Comparison of ENCODE assay signal across 1 cellular context in the genomic region with DNA sequence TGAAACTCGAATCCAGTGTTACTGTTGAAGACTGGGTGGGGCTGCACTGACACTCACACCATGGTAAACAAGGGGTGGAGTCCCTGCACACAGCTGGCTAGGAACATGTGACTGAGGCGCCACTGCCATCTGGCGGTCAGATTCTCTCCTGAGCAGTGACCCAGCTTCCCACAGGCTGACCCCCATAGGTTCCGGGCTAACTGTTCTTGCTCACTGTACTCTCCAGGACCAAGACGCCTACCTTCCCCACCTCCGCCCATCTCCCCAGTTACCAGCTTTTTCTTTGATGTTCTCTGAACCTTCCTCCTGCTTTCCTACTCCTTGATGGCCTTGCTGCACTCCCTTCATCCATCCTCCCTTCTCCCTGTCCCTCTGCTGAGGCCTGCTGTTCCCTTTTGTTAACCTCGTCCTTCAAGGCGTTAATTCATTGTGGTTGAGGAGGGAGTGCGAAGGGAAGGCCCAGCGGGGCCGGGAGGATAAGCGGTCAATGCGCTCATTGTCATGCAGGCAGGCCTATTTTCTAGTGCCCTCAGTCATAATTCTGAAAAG.
A peak's percentile ranks its signal among the peaks of the same experiment; 100 is the strongest.
TF ChIP-seq lines count a peak whose summit lies in the region.

No MANE protein-coding gene starts in this region.

TF ChIP-seq in GM12878, 131 proteins besides CTCF, POLR2A, EP300 and RAD21 (continued from another document and continues in another):
- TF ChIP-seq REST (IDR thresholded peaks at IDR 0.05; ENCODE audit: low read depth, low read length) (no peak), SUPT20H (IDR thresholded peaks at IDR 0.05; ENCODE audit: borderline replicate concordance, control insufficient read depth, low read depth, low read length) (no peak), BCL11A (IDR thresholded peaks at IDR 0.05; ENCODE audit: low read depth, low read length) (no peak), MTA3 (IDR thresholded peaks at IDR 0.05; ENCODE audit: borderline replicate concordance, low read length) (no peak), ZBTB11 (CRISPR knock-in tag; IDR thresholded peaks at IDR 0.05) (no peak), IRF3 (IDR thresholded peaks at IDR 0.05) (no peak), NFYA (IDR thresholded peaks at IDR 0.05; ENCODE audit: borderline replicate concordance, low read depth, low read length) (no peak), PKNOX1 (IDR thresholded peaks at IDR 0.05) (peak; percentile 36; the same call in 1 of the 2 replicates), RBBP5 (conservative IDR thresholded peaks at IDR 0.05) (no peak), PBX3 (IDR thresholded peaks at IDR 0.05; ENCODE audit: insufficient replicate concordance, low read depth, low read length) (peak; percentile 68), BRCA1 (IDR thresholded peaks at IDR 0.05; ENCODE audit: low read depth, low read length) (no peak), ZNF274 (IDR thresholded peaks at IDR 0.05; ENCODE audit: insufficient read depth, insufficient read length) (no peak), NR2C1 (IDR thresholded peaks at IDR 0.05) (no peak), HCFC1 (IDR thresholded peaks at IDR 0.05; ENCODE audit: low read length) (no peak), HDAC2 (IDR thresholded peaks at IDR 0.05) (no peak), BMI1 (IDR thresholded peaks at IDR 0.05; ENCODE audit: borderline replicate concordance) (no peak), IKZF1 (conservative IDR thresholded peaks at IDR 0.05) (peak; percentile 36), SREBF2 (IDR thresholded peaks at IDR 0.05; ENCODE audit: low read length) (no peak), ZNF217 (IDR thresholded peaks at IDR 0.05) (no peak), USF1 (IDR thresholded peaks at IDR 0.05; ENCODE audit: borderline replicate concordance, extremely low read length, insufficient read depth, low read depth, low read length) (peak; percentile 88), NBN (IDR thresholded peaks at IDR 0.05) (0 out of 2 replicates have a peak, but pooled peaks have one; percentile 28), CHD2 (IDR thresholded peaks at IDR 0.05; ENCODE audit: borderline replicate concordance, low read depth, low read length) (peak; percentile 57; the same call in 1 of the 2 replicates), POLR2AphosphoS2 (IDR thresholded peaks at IDR 0.05; ENCODE audit: low read depth, low read length) (no peak), CEBPB (IDR thresholded peaks at IDR 0.05; ENCODE audit: borderline replicate concordance in 1 of 2, low read depth in 2 of 2, low read length in 2 of 2) (no peak)
- TF ChIP-seq, protein P1, sequence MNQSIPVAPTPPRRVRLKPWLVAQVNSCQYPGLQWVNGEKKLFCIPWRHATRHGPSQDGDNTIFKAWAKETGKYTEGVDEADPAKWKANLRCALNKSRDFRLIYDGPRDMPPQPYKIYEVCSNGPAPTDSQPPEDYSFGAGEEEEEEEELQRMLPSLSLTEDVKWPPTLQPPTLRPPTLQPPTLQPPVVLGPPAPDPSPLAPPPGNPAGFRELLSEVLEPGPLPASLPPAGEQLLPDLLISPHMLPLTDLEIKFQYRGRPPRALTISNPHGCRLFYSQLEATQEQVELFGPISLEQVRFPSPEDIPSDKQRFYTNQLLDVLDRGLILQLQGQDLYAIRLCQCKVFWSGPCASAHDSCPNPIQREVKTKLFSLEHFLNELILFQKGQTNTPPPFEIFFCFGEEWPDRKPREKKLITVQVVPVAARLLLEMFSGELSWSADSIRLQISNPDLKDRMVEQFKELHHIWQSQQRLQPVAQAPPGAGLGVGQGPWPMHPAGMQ (IDR thresholded peaks at IDR 0.05; ENCODE audit: borderline replicate concordance), result no peak
- TF ChIP-seq, protein P2, sequence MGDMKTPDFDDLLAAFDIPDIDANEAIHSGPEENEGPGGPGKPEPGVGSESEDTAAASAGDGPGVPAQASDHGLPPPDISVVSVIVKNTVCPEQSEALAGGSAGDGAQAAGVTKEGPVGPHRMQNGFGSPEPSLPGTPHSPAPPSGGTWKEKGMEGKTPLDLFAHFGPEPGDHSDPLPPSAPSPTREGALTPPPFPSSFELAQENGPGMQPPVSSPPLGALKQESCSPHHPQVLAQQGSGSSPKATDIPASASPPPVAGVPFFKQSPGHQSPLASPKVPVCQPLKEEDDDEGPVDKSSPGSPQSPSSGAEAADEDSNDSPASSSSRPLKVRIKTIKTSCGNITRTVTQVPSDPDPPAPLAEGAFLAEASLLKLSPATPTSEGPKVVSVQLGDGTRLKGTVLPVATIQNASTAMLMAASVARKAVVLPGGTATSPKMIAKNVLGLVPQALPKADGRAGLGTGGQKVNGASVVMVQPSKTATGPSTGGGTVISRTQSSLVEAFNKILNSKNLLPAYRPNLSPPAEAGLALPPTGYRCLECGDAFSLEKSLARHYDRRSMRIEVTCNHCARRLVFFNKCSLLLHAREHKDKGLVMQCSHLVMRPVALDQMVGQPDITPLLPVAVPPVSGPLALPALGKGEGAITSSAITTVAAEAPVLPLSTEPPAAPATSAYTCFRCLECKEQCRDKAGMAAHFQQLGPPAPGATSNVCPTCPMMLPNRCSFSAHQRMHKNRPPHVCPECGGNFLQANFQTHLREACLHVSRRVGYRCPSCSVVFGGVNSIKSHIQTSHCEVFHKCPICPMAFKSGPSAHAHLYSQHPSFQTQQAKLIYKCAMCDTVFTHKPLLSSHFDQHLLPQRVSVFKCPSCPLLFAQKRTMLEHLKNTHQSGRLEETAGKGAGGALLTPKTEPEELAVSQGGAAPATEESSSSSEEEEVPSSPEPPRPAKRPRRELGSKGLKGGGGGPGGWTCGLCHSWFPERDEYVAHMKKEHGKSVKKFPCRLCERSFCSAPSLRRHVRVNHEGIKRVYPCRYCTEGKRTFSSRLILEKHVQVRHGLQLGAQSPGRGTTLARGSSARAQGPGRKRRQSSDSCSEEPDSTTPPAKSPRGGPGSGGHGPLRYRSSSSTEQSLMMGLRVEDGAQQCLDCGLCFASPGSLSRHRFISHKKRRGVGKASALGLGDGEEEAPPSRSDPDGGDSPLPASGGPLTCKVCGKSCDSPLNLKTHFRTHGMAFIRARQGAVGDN (IDR thresholded peaks at IDR 0.05), result no peak
- TF ChIP-seq, protein P3, sequence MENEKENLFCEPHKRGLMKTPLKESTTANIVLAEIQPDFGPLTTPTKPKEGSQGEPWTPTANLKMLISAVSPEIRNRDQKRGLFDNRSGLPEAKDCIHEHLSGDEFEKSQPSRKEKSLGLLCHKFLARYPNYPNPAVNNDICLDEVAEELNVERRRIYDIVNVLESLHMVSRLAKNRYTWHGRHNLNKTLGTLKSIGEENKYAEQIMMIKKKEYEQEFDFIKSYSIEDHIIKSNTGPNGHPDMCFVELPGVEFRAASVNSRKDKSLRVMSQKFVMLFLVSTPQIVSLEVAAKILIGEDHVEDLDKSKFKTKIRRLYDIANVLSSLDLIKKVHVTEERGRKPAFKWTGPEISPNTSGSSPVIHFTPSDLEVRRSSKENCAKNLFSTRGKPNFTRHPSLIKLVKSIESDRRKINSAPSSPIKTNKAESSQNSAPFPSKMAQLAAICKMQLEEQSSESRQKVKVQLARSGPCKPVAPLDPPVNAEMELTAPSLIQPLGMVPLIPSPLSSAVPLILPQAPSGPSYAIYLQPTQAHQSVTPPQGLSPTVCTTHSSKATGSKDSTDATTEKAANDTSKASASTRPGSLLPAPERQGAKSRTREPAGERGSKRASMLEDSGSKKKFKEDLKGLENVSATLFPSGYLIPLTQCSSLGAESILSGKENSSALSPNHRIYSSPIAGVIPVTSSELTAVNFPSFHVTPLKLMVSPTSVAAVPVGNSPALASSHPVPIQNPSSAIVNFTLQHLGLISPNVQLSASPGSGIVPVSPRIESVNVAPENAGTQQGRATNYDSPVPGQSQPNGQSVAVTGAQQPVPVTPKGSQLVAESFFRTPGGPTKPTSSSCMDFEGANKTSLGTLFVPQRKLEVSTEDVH (IDR thresholded peaks at IDR 0.05; ENCODE audit: low read depth, partially characterized antibody), result no peak
